8 cellular contexts compared by ENCODE assay signal in the genomic region with DNA sequence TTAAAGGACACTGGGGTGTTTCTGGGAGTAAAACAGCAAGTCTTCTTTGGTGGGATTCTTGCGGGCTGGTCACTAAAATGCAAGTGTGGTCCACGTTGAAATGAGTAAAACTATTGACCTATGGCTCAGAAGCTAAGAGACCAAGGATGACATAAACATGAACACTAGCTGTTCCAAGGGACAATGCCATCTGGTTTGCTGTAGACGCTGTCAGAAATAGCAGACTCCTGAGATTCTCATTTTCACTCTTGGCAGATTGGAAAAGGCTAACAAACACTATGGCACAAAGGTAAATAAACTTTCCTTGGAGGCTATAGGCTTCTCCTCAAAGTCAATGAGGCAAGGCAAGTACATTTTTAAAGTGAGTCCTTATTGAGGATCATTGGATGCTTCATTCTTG.
"Had no signal": no experiment of that assay in that cellular context is flagged by ENCODE, and none has a peak within 500 bp of the region (broad histone marks: within the 10 kb centered on the region; RNA-seq: fewer than 3 reads in every experiment).

No MANE protein-coding gene starts in this region.

- DNase-seq: GM23248, GOT3, H7, H9, HCEC 1CT, HFFc6 had no signal

- ATAC-seq: GM23338, HCT116 had no signal
